In genomic region chr5:169801781-169802180, GRCh38 we compare ENCODE assay signal across 21 cellular contexts.
A peak's percentile ranks its signal among the peaks of the same experiment; 100 is the strongest.
DNase-seq lines count a peak whose midpoint lies in the region.
"Had no signal": no experiment of that assay in that cellular context is flagged by ENCODE, and none has a peak within 500 bp of the region (broad histone marks: within the 10 kb centered on the region; RNA-seq: fewer than 3 reads in every experiment).

No MANE protein-coding gene starts in this region.

- H3K4me1 ChIP-seq in ACC112 (ENCODE audit: control insufficient read depth, insufficient read depth, low read length, unreplicated experiment) = peaks cover 44% of the 10 kb centered on the region
- H3K4me1 ChIP-seq: right lobe of liver had no signal

- DNase-seq in ELR (ENCODE audit: low read depth) (peak; percentile 51), amniotic epithelial cell (ENCODE audit: low read depth) (peak; percentile 68), fibroblast of peridontal ligament (ENCODE audit: extremely low read depth) (peak; percentile 27), kidney glomerular epithelial cell (lab: John Stamatoyannopoulos, UW) (no peak), HPDE6-E6E7 (ENCODE audit: extremely low spot score) (no peak)
- DNase-seq in stimulated activated naive CD4-positive, alpha-beta T cell treated with Interleukin-2 at 50 U/mL for 16 hours (lab: John Stamatoyannopoulos, UW) = no peak
- DNase-seq: activated CD8-positive, alpha-beta memory T cell treated with anti-CD3 and anti-CD28 coated beads, Interleukin-2, amount 10 ng/mL, durations not matched to agents 7 days and 5 days; activated naive CD8-positive, alpha-beta T cell treated with anti-CD3 and anti-CD28 coated beads, Interleukin-2, amount 10 ng/mL, durations not matched to agents 7 days and 5 days; hypothalamus; immature natural killer cell; MM.1S; NCI-H1417; right lobe of liver; stimulated activated CD4-positive, alpha-beta T cell treated with anti-CD3 and anti-CD28 coated beads, Interleukin-12 subunit alpha, Interleukin-12 subunit beta, amount 100 ng/mL, for 4 hours; stimulated activated CD4-positive, alpha-beta T cell treated with anti-CD3 and anti-CD28 coated beads, Interleukin-4, amount 100 ng/mL, for 24 hours; stimulated activated naive CD4-positive, alpha-beta T cell had no signal

- H3K27me3 ChIP-seq in ACC112 (ENCODE audit: insufficient read depth, low read length) = no peaks in the 10 kb centered on the region
- H3K27me3 ChIP-seq: right lobe of liver had no signal

- no peak overlapping the region for H3K4me3 ChIP-seq in ACC112 (ENCODE audit: low read depth, low read length)
- H3K4me3 ChIP-seq: right lobe of liver, thoracic aorta had no signal

- H3K79me2 ChIP-seq in ACC112 (ENCODE audit: control insufficient read depth, insufficient read depth, low read length, unreplicated experiment) = no peaks in the 10 kb centered on the region

- no peaks in the 10 kb centered on the region for H3K36me3 ChIP-seq in ACC112 (ENCODE audit: insufficient read depth, low read length)
- H3K36me3 ChIP-seq: right lobe of liver, thoracic aorta had no signal

- peak overlapping the region; percentile 85 for H3K27ac ChIP-seq in ACC112 (ENCODE audit: low read depth, low read length)
- H3K27ac ChIP-seq: epithelial cell of prostate, KMS-11, right lobe of liver, RWPE1, thoracic aorta had no signal

- H2AFZ ChIP-seq in ACC112 (ENCODE audit: low read length, unreplicated experiment) = peak overlapping the region; percentile 10

Comparison
In these comparisons a context has a peak if more than half of its experiments do, and no peak if none do; other contexts are left out.
1. DNase-seq: peak in ELR (single experiment), amniotic epithelial cell (single experiment) and fibroblast of peridontal ligament (single experiment); none in kidney glomerular epithelial cell (single experiment), stimulated activated naive CD4-positive, alpha-beta T cell treated with Interleukin-2 at 50 U/mL for 16 hours (single experiment) and HPDE6-E6E7 (single experiment).